In genomic region chr1:22812092-22812880, GRCh38 we compare ENCODE assay signal across 30 cellular contexts.
"Had no signal": no experiment of that assay in that cellular context is flagged by ENCODE, and none has a peak within 500 bp of the region (broad histone marks: within the 10 kb centered on the region; RNA-seq: fewer than 3 reads in every experiment).

No MANE protein-coding gene starts in this region.

- ATAC-seq: heart right ventricle, left cardiac atrium, left lobe of liver, lower lobe of right lung, natural killer cell, right lobe of liver, upper lobe of right lung had no signal

- H3K27me3 Mint-ChIP-seq: progenitor cell of endocrine pancreas had no signal

- H3K27ac ChIP-seq: heart right ventricle, hepatocyte, lower lobe of right lung, ovary, right atrium auricular region, right lobe of liver, suprapubic skin, thoracic aorta, tibial artery, upper lobe of right lung, uterus had no signal

- DNase-seq: heart right ventricle; islet precursor cell; kidney glomerular epithelial cell; left cardiac atrium; lower lobe of right lung; mammary epithelial cell; mesendoderm; naive B cell; natural killer cell; nephron progenitor cell; ovary; stimulated activated CD4-positive, alpha-beta T cell treated with anti-CD3 and anti-CD28 coated beads, Interleukin-12 subunit alpha, Interleukin-12 subunit beta, amount 100 ng/mL, for 4 hours; stimulated activated CD4-positive, alpha-beta T cell treated with anti-CD3 and anti-CD28 coated beads, Interleukin-15, amount 100 ng/mL, for 24 hours; stimulated activated CD4-positive, alpha-beta T cell treated with anti-CD3 and anti-CD28 coated beads, Interleukin-2, amount 100 ng/mL, for 24 hours; stimulated activated CD4-positive, alpha-beta T cell treated with anti-CD3 and anti-CD28 coated beads, Interleukin-4, amount 100 ng/mL, for 1 hour; stimulated activated naive CD4-positive, alpha-beta T cell; tibial artery; trophoblast cell; upper lobe of right lung; uterus had no signal

- H3K4me3 Mint-ChIP-seq: mesothelial cell of epicardium; naive B cell; natural killer cell; nephron progenitor cell; stimulated activated naive CD8-positive, alpha-beta T cell treated with anti-CD3 and anti-CD28 coated beads, Interleukin-15, Interleukin-2, amounts not matched to agents 100 ng/mL and 50 ng/mL, for 24 hours had no signal

- H3K27ac Mint-ChIP-seq: mesothelial cell of epicardium; natural killer cell; nephron progenitor cell; stimulated activated naive CD8-positive, alpha-beta T cell treated with anti-CD3 and anti-CD28 coated beads, Interleukin-15, Interleukin-2, amounts not matched to agents 100 ng/mL and 50 ng/mL, for 24 hours had no signal

- H3K4me3 ChIP-seq: heart right ventricle, hepatocyte, lower lobe of right lung, ovary, right atrium auricular region, right lobe of liver, smooth muscle cell, suprapubic skin, thoracic aorta, tibial artery, upper lobe of right lung, uterus had no signal

- H3K27me3 ChIP-seq: heart right ventricle, hepatocyte, ovary, right atrium auricular region, right lobe of liver, suprapubic skin, tibial artery, upper lobe of right lung, uterus had no signal

- H3K79me2 ChIP-seq: hepatocyte had no signal

- H3K36me3 ChIP-seq: heart right ventricle, lower lobe of right lung, ovary, right atrium auricular region, right lobe of liver, suprapubic skin, thoracic aorta, tibial artery, upper lobe of right lung, uterus had no signal

- H3K4me1 ChIP-seq: right lobe of liver, upper lobe of right lung had no signal

- H3K4me1 Mint-ChIP-seq: naive B cell had no signal

- H3K9me3 Mint-ChIP-seq: mesothelial cell of epicardium; naive B cell; natural killer cell; nephron progenitor cell; stimulated activated naive CD8-positive, alpha-beta T cell treated with anti-CD3 and anti-CD28 coated beads, Interleukin-15, Interleukin-2, amounts not matched to agents 100 ng/mL and 50 ng/mL, for 24 hours had no signal

- H2AFZ ChIP-seq: hepatocyte had no signal

- H3K9me3 ChIP-seq: heart right ventricle, lower lobe of right lung, ovary, right atrium auricular region, right lobe of liver, suprapubic skin, thoracic aorta, tibial artery, upper lobe of right lung, uterus had no signal

- H3K36me3 Mint-ChIP-seq: naive B cell, natural killer cell had no signal

- H3K4me2 ChIP-seq: hepatocyte, smooth muscle cell had no signal
